Comparison of ENCODE assay signal across 10 cellular contexts in the genomic region with DNA sequence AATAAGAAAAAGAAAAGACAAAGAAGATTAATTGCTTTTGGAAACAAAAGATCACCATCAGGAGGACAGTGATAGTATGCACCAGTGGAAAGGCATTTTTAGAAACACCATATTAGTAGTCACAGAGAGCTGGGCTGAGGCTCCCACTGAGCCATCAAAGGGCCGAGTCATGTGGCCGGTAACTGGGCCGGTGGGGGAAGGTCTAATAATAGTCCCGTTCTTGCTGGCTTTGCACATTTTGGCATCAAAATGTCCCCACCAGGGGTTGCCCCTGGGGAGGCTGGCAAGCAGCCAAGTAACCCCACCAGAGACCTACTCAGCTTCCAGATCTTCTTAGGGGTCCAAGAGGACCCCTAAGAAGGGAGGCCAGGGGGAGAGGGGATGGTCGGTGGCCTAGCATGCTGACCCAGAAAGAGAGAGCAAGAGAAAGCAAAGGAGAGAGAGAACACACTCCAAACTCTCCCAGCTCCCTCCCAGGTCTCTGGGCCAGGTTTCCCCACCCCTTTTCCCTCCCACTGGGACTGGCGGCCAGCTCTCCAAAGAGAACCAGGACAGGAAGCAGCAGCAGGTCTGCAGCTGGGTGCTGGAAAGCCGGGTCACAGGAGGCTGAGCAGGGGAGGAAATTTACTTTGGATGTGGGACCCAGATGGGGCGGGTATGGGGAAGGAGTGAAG.
DNase-seq lines count a peak whose midpoint lies in the region; ATAC-seq, FAIRE-seq and TF ChIP-seq lines count a peak whose summit lies in the region.
"Had no signal": no experiment of that assay in that cellular context is flagged by ENCODE, and none has a peak within 500 bp of the region (broad histone marks: within the 10 kb centered on the region; RNA-seq: fewer than 3 reads in every experiment).

No MANE protein-coding gene starts in this region.

- no peak for TF ChIP-seq CTCF in mesothelial cell of epicardium (IDR thresholded peaks at IDR 0.05; ENCODE audit: unreplicated experiment)

- H3K27me3 Mint-ChIP-seq in mesothelial cell of epicardium (ENCODE audit: low read depth) = no peaks in the 10 kb centered on the region
- H3K27me3 Mint-ChIP-seq: IgD-negative memory B cell had no signal

- DNase-seq in NCI-H748 (lab: John Stamatoyannopoulos, UW; ENCODE audit: unreplicated experiment) (peak; percentile 3), NCI-H748 treated with DMSO at 0.1 percent for 48 hours (lab: John Stamatoyannopoulos, UW) (no peak), mesothelial cell of epicardium (ENCODE audit: low spot score in 2 of 2, unreplicated experiment in 2 of 2) (peak in 1 of 2 experiments; percentile 57), aorta (peak; percentile 79 to 81), NOMO-1 treated with dmso at 0.1 percent for 144 hours (lab: John Stamatoyannopoulos, UW; ENCODE audit: unreplicated experiment) (no peak), activated T-cell treated with anti-CD3 and anti-CD28 coated beads for 4 hours (no peak)

- no peaks in the 10 kb centered on the region for H3K9me3 ChIP-seq in aorta (ENCODE audit: control insufficient read depth, low read length)

- ATAC-seq in aorta (ENCODE audit: low FRiP score) (peak; percentile 74), HG03175 (IDR thresholded peaks at IDR 0.05; ENCODE audit: unreplicated experiment) (no peak)

- H3K4me1 ChIP-seq in aorta (ENCODE audit: control insufficient read depth in 1 of 2, insufficient read depth in 2 of 2, low read length in 2 of 2) = no peaks in the 10 kb centered on the region

- H3K36me3 Mint-ChIP-seq in mesothelial cell of epicardium = no peaks in the 10 kb centered on the region
- H3K36me3 Mint-ChIP-seq: IgD-negative memory B cell had no signal

- H3K36me3 ChIP-seq in aorta (ENCODE audit: control insufficient read depth in 1 of 2, insufficient read depth in 2 of 2, low read length in 1 of 2) = no peaks in the 10 kb centered on the region

- H3K4me1 Mint-ChIP-seq in mesothelial cell of epicardium = peaks cover 43% of the 10 kb centered on the region

- no peaks in the 10 kb centered on the region for H3K27me3 ChIP-seq in aorta (ENCODE audit: control insufficient read depth in 1 of 2, insufficient read depth in 2 of 2, low read length in 1 of 2)

- intact Hi-C loops in aorta (cut with DNase I) = loop anchor here in 1 of 2 donors (5.0 kb wide), 1 partner anchor 61 kb away; no protein-coding TSS in a partner anchor

- peaks cover 9% of the 10 kb centered on the region for H3K9me3 Mint-ChIP-seq in mesothelial cell of epicardium

- H3K4me3 Mint-ChIP-seq in mesothelial cell of epicardium = peak overlapping the region; percentile 23
- H3K4me3 Mint-ChIP-seq: IgD-negative memory B cell had no signal

- no peak overlapping the region for H3K4me3 ChIP-seq in aorta (ENCODE audit: low read length in 2 of 2)

- H3K27ac ChIP-seq in aorta (ENCODE audit: low read depth in 1 of 2, low read length in 2 of 2) = peak overlapping the region in 1 of 2 donors; percentile 74

- H3K27ac Mint-ChIP-seq in mesothelial cell of epicardium = peak overlapping the region; percentile 74
- H3K27ac Mint-ChIP-seq: IgD-negative memory B cell had no signal

- WGBS in aorta, 2 donors = 2 to 4% methylated on average over 7 to 8 of the region's 8 CpGs

- peak; percentile 73 for FAIRE-seq in endometrium (lab: Jason Lieb, UNC)
- FAIRE-seq: TTC549 had no signal

Comparison
In these comparisons a context has a peak if more than half of its experiments do, and no peak if none do; other contexts are left out.
1. DNase-seq: peak in NCI-H748 (single experiment) and aorta (2 of 2); none in NCI-H748 treated with DMSO at 0.1 percent for 48 hours (single experiment), NOMO-1 treated with dmso at 0.1 percent for 144 hours (single experiment) and activated T-cell treated with anti-CD3 and anti-CD28 coated beads for 4 hours (single experiment).